ENCODE assay signal across 21 cellular contexts in the genomic region with DNA sequence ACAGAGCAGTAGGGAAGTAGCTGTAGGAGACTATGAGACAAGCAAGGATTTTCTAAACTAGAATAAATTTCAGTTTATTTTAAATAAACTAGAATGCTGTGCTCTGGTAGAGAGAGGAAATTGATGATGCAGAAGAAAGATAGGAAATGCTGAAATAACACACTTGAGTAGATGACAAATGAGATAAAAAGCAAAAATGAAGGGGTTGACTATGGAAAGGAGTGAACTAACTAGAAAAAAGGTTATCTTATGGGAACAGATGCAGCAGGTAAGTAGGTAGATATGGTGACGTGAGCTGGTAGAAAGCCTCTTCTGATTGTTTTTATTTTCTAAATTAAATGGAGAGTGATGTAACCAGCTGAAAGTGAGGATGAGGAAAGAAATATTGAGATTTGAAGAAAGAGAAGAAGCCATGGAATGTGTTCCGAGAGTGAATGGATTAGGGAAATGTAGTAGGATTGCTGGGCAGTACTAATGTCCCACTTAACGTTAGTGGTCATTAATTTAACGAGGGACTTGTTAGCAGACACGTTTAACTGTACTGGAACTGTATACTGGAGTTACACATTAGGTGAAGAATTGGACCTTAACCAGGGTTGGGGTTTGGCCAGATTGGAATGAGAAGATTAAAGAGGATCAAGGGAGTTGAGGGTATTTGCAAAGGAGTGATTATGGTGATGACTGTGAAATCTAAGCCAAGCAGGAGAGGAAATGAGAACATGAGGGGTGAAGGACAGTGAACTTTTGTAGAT.
"Had no signal": no experiment of that assay in that cellular context is flagged by ENCODE, and none has a peak within 500 bp of the region (broad histone marks: within the 10 kb centered on the region; RNA-seq: fewer than 3 reads in every experiment).

No MANE protein-coding gene starts in this region.

- DNase-seq: activated CD4-positive, alpha-beta memory T cell treated with anti-CD3 and anti-CD28 coated beads, Interleukin-2, amount 10 ng/mL, durations not matched to agents 7 days and 5 days; activated CD4-positive, alpha-beta T cell treated with anti-CD3 and anti-CD28 coated beads, Interleukin-2, amount 10 ng/mL, durations not matched to agents 7 days and 5 days; activated CD4-positive, CD25-positive, alpha-beta regulatory T cell; activated gamma-delta T cell treated with Interleukin-2 at 50 U/mL for 16 hours; activated naive CD4-positive, alpha-beta T cell treated with anti-CD3 and anti-CD28 coated beads, Interleukin-2, amount 10 ng/mL, durations not matched to agents 7 days and 5 days; activated naive CD8-positive, alpha-beta T cell treated with anti-CD3 and anti-CD28 coated beads for 36 hours; activated T-cell treated with anti-CD3 and anti-CD28 coated beads, Interleukin-2, amount 50 U/mL, for 72 hours; anterior cingulate cortex; Kasumi-1; KBM-7; NCI-H1105 treated with DMSO at 0.1 percent for 48 hours; NCI-H1436 treated with DMSO at 0.1 percent for 48 hours; NCI-H187; NCI-H2081; NCI-H510A treated with DMSO at 0.1 percent for 48 hours; NCI-H774; PC-3; SHP77 treated with DMSO at 0.1 percent for 48 hours; T-cell; T1000 had no signal

- FAIRE-seq: TTC549 had no signal

- ATAC-seq: activated T-cell treated with anti-CD3 and anti-CD28 coated beads, Interleukin-2, amount 50 U/mL, for 72 hours; PC-3; T-cell had no signal
